In genomic region chr10:16886032-16886431, GRCh38 we compare ENCODE assay signal across 18 cellular contexts.
DNase-seq lines count a peak whose midpoint lies in the region; TF ChIP-seq lines count a peak whose summit lies in the region.
"Had no signal": no experiment of that assay in that cellular context is flagged by ENCODE, and none has a peak within 500 bp of the region (broad histone marks: within the 10 kb centered on the region; RNA-seq: fewer than 3 reads in every experiment).

No MANE protein-coding gene starts in this region.

- H3K9me3 ChIP-seq in SJCRH30 (replicated peaks) (peaks cover 2% of the 10 kb centered on the region; the same call in 1 of the 2 replicates), adipocyte (ENCODE audit: control insufficient read depth, low read length) (no peaks in the 10 kb centered on the region)
- H3K9me3 ChIP-seq: BE2C had no signal

- peaks cover 8% of the 10 kb centered on the region for H3K9me3 Mint-ChIP-seq in nephron
- H3K9me3 Mint-ChIP-seq: CD4-positive, alpha-beta T cell; CD8-positive, alpha-beta memory T cell had no signal

- peaks cover 20% of the 10 kb centered on the region for H3K4me1 Mint-ChIP-seq in nephron
- H3K4me1 Mint-ChIP-seq: CD14-positive monocyte had no signal

- H3K4me3 Mint-ChIP-seq in nephron = no peak overlapping the region
- H3K4me3 Mint-ChIP-seq: CD14-positive monocyte; CD4-positive, alpha-beta T cell; CD8-positive, alpha-beta memory T cell had no signal

- H3K4me1 ChIP-seq in SJCRH30 (peaks cover 32% of the 10 kb centered on the region), adipocyte (ENCODE audit: control insufficient read depth, insufficient read depth, low read length) (peaks cover under 1% of the 10 kb centered on the region)

- H3K27ac Mint-ChIP-seq in nephron = peak overlapping the region in 2 of 3 experiments; percentile 59 to 67
- H3K27ac Mint-ChIP-seq: CD14-positive monocyte; CD4-positive, alpha-beta T cell; CD8-positive, alpha-beta memory T cell had no signal

- no peak overlapping the region for H3K9ac ChIP-seq in adipocyte (ENCODE audit: low read length)
- H3K9ac ChIP-seq: BLaER1 treated with 17β-estradiol and CSF1 and Interleukin-3, amounts not matched to agents 10 nM and 100 nM; GM23248 had no signal

- H3K27ac ChIP-seq in SJCRH30 = peak overlapping the region; percentile 78
- H3K27ac ChIP-seq: BLaER1 treated with 17β-estradiol and CSF1 and Interleukin-3, amounts not matched to agents 10 nM and 100 nM; GM23248 had no signal

- H3K27me3 ChIP-seq in SJCRH30 (no peaks in the 10 kb centered on the region), adipocyte (replicated peaks; ENCODE audit: control insufficient read depth, insufficient read depth, low read length) (no peaks in the 10 kb centered on the region)
- H3K27me3 ChIP-seq: BE2C had no signal

- no peaks in the 10 kb centered on the region for H3K36me3 ChIP-seq in SJCRH30
- no peaks in the 10 kb centered on the region for H3K36me3 ChIP-seq in adipocyte (ENCODE audit: control insufficient read depth, insufficient read depth, low read length, severe bottlenecking)
- H3K36me3 ChIP-seq: BE2C; BLaER1 treated with 17β-estradiol and CSF1 and Interleukin-3, amounts not matched to agents 10 nM and 100 nM had no signal

- no peak for TF ChIP-seq CTCF in nephron (IDR thresholded peaks at IDR 0.05; ENCODE audit: unreplicated experiment in 3 of 3)

- H3K27me3 Mint-ChIP-seq in nephron (ENCODE audit: low read depth) = no peaks in the 10 kb centered on the region
- H3K27me3 Mint-ChIP-seq: CD4-positive, alpha-beta T cell; CD8-positive, alpha-beta memory T cell had no signal

- peak in 1 of 2 experiments; percentile 51 for DNase-seq in SJCRH30
- DNase-seq in adipocyte (ENCODE audit: low read depth) = peak; percentile 39
- no peak for DNase-seq in LoVo (ENCODE audit: low spot score)
- DNase-seq in OCI-M1 (lab: John Stamatoyannopoulos, UW) = no peak
- DNase-seq in stimulated activated CD4-positive, alpha-beta T cell treated with anti-CD3 and anti-CD28 coated beads, Interleukin-2, amount 100 ng/mL, for 48 hours = no peak
- DNase-seq: BE2C; CD4-positive, alpha-beta T cell; CD8-positive, alpha-beta memory T cell; DMS 273 treated with DMSO at 0.1 percent for 48 hours; DMS79; EL; GDM1; GM23248; H7 had no signal

- peaks cover 5% of the 10 kb centered on the region for H3K36me3 Mint-ChIP-seq in nephron (ENCODE audit: low read depth)
- H3K36me3 Mint-ChIP-seq: CD14-positive monocyte had no signal

- H3K4me3 ChIP-seq in SJCRH30 = no peak overlapping the region
- H3K4me3 ChIP-seq in adipocyte (ENCODE audit: low read length) = no peak overlapping the region
- H3K4me3 ChIP-seq: BLaER1 treated with 17β-estradiol and CSF1 and Interleukin-3, amounts not matched to agents 10 nM and 100 nM; GM12878; GM23248 had no signal
